26 cellular contexts compared by ENCODE assay signal in the genomic region with DNA sequence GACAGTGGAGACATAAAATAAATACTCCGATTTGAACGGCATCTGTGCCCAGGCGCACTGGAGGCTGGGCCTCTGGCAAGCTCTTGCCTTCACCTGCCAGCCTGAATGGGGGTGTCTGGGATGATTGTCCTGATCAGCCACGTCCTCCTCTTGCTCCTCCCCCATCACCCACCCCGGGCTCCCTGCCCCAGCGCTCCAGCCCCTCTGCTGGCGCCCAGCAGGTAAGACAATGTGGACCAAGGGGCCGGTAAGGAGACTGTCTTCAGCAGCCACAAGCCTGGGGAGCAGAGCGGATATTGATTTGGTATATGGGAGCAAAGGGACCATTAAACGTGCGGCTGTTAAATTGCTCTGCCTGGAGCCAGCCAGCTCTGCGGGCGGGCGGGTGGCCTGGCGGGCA. TPM values are rescaled to one million over a fixed set of nuclear protein-coding genes. Genes with fewer than 3 reads are reported as not detected.
"Had no signal": no experiment of that assay in that cellular context is flagged by ENCODE, and none has a peak within 500 bp of the region (broad histone marks: within the 10 kb centered on the region; RNA-seq: fewer than 3 reads in every experiment).

No MANE protein-coding gene starts in this region.

- H3K9ac ChIP-seq: neural progenitor cell had no signal

- H3K4me3 ChIP-seq: coronary artery, esophagus squamous epithelium, left lung, neural progenitor cell, prostate gland, right atrium auricular region, smooth muscle cell, stomach, thyroid gland had no signal

- H3K27me3 ChIP-seq: esophagus squamous epithelium, left lung, neural progenitor cell, right atrium auricular region, stomach, thyroid gland had no signal

- H3K36me3 ChIP-seq: esophagus squamous epithelium, left lung, neural progenitor cell, prostate gland, right atrium auricular region, stomach, thyroid gland had no signal

- H3K4me3 Mint-ChIP-seq: naive thymus-derived CD4-positive, alpha-beta T cell; nephron; neural progenitor cell; stimulated activated effector memory CD8-positive, alpha-beta T cell treated with anti-CD3 and anti-CD28 coated beads, Interleukin-12 subunit alpha, Interleukin-12 subunit beta, amount 100 ng/mL, for 72 hours had no signal

- H3K9me3 ChIP-seq: esophagus squamous epithelium, left lung, prostate gland, right atrium auricular region, stomach, thyroid gland had no signal

- H3K4me1 ChIP-seq: prostate gland, thyroid gland had no signal

- DNase-seq: dermis blood vessel endothelial cell; effector memory CD4-positive, alpha-beta T cell; erythroblast; esophagus squamous epithelium; hypothalamus; left cardiac atrium; left lung; mesenchymal stem cell; midbrain; naive thymus-derived CD4-positive, alpha-beta T cell; nucleus accumbens; stimulated activated CD4-positive, alpha-beta T cell treated with anti-CD3 and anti-CD28 coated beads, Interleukin-12 subunit alpha, Interleukin-12 subunit beta, amount 100 ng/mL, for 4 hours; stimulated activated CD4-positive, alpha-beta T cell treated with anti-CD3 and anti-CD28 coated beads, Interleukin-1b, Interleukin-23, amount 100 ng/mL, for 48 hours; stimulated activated CD4-positive, alpha-beta T cell treated with anti-CD3 and anti-CD28 coated beads, Interleukin-4, amount 100 ng/mL, for 1 hour; stimulated activated naive CD4-positive, alpha-beta T cell treated with Interleukin-2 at 50 U/mL for 16 hours; stomach; thyroid gland; trophoblast cell had no signal

- H3K4me2 ChIP-seq: neural progenitor cell, smooth muscle cell had no signal

- H3K27me3 Mint-ChIP-seq: naive thymus-derived CD4-positive, alpha-beta T cell had no signal

- ATAC-seq: left cardiac atrium; left lung; naive thymus-derived CD4-positive, alpha-beta T cell; sciatic nerve; stimulated activated effector memory CD8-positive, alpha-beta T cell treated with anti-CD3 and anti-CD28 coated beads, Interleukin-12 subunit alpha, Interleukin-12 subunit beta, amount 100 ng/mL, for 72 hours had no signal

- H3K27ac ChIP-seq: coronary artery, esophagus squamous epithelium, left lung, neural progenitor cell, prostate gland, right atrium auricular region, stomach, thyroid gland had no signal

- H2AFZ ChIP-seq: neural progenitor cell had no signal

- H3K27ac Mint-ChIP-seq: naive thymus-derived CD4-positive, alpha-beta T cell had no signal

- H3K36me3 Mint-ChIP-seq: naive thymus-derived CD4-positive, alpha-beta T cell; neural progenitor cell; stimulated activated effector memory CD8-positive, alpha-beta T cell treated with anti-CD3 and anti-CD28 coated beads, Interleukin-12 subunit alpha, Interleukin-12 subunit beta, amount 100 ng/mL, for 72 hours had no signal

- H3K9me3 Mint-ChIP-seq: naive thymus-derived CD4-positive, alpha-beta T cell; nephron; neural progenitor cell; stimulated activated effector memory CD8-positive, alpha-beta T cell treated with anti-CD3 and anti-CD28 coated beads, Interleukin-12 subunit alpha, Interleukin-12 subunit beta, amount 100 ng/mL, for 72 hours had no signal

RNA-seq across cellular contexts. Expression of gene WNT11, which starts 24.9 kb away (rescaled TPM):
- total RNA-seq: dermis blood vessel endothelial cell had no signal
